ENCODE assay signal across 8 cellular contexts in genomic region chr12:55737581-55738112, GRCh38. TPM values are rescaled to one million over a fixed set of nuclear protein-coding genes. Genes with fewer than 3 reads are reported as not detected.
DNase-seq lines count a peak whose midpoint lies in the region; ATAC-seq and TF ChIP-seq lines count a peak whose summit lies in the region.

No MANE protein-coding gene starts in this region.

- no peaks in the 10 kb centered on the region for H3K36me3 ChIP-seq in SJCRH30

- H3K4me3 ChIP-seq in SJCRH30 (peak overlapping the region; percentile 57), fibroblast of the aortic adventitia (ENCODE audit: low read depth, low read length) (peak overlapping the region; percentile 73), retinal pigment epithelial cell (ENCODE audit: low read length) (peak overlapping the region; percentile 85)

- H3K27ac ChIP-seq in SJCRH30: peak overlapping the region; percentile 54

- H3K4me1 ChIP-seq in SJCRH30: peaks cover 10% of the 10 kb centered on the region; the same call in 1 of the 2 replicates

- DNase-seq in NCI-H748 (lab: John Stamatoyannopoulos, UW; ENCODE audit: unreplicated experiment) (peak; percentile 49), NCI-H748 treated with DMSO at 0.1 percent for 48 hours (lab: John Stamatoyannopoulos, UW) (no peak), SJCRH30 (peak in 1 of 2 experiments; percentile 33), fibroblast of the aortic adventitia (ENCODE audit: low read depth) (no peak), retinal pigment epithelial cell (ENCODE audit: low read depth) (no peak), HuH-7 (ENCODE audit: low spot score) (no peak)
- DNase-seq in activated CD8-positive, alpha-beta memory T cell treated with anti-CD3 and anti-CD28 coated beads, Interleukin-2, amount 50 U/mL, for 48 hours: no peak

- H3K27me3 ChIP-seq in SJCRH30: no peaks in the 10 kb centered on the region

- H3K9me3 ChIP-seq in SJCRH30 (replicated peaks): no peaks in the 10 kb centered on the region

- ATAC-seq in HG03108 (IDR thresholded peaks at IDR 0.05; ENCODE audit: unreplicated experiment): no peak

- TF ChIP-seq CTCF in fibroblast of the aortic adventitia (IDR thresholded peaks at IDR 0.05; ENCODE audit: insufficient read depth, low read length): no peak
- TF ChIP-seq CTCF in retinal pigment epithelial cell (conservative IDR thresholded peaks at IDR 0.05; ENCODE audit: low read depth, low read length): no peak

RNA-seq across cellular contexts. Expression of gene GDF11, which starts 5.3 kb away (rescaled TPM):
- total RNA-seq in SJCRH30 (2014; rRNA removed; shearing (Covaris generic)): 9.1 and 10.5 TPM in 2 replicates
- total RNA-seq in fibroblast of the aortic adventitia (ENCODE audit: low replicate concordance): 2.4 and 4.7 TPM in 2 replicates

RNA-seq across cellular contexts. Expression of gene CD63, which starts 8.8 kb away (rescaled TPM):
- total RNA-seq in SJCRH30 (2014; rRNA removed; shearing (Covaris generic)): 598 and 676 TPM in 2 replicates
- total RNA-seq in fibroblast of the aortic adventitia (ENCODE audit: low replicate concordance): 2,365 and 6,536 TPM in 2 replicates

RNA-seq across cellular contexts. Expression of gene RDH5, which starts 17.5 kb away (rescaled TPM):
- 2.0 and 2.5 TPM in 2 replicates for total RNA-seq in SJCRH30 (2014; rRNA removed; shearing (Covaris generic))
- 13.3 and 17.7 TPM in 2 replicates for total RNA-seq in fibroblast of the aortic adventitia (ENCODE audit: low replicate concordance)

RNA-seq across cellular contexts. Expression of gene BLOC1S1, which starts 21.8 kb away (rescaled TPM):
- total RNA-seq in SJCRH30 (2014; rRNA removed; shearing (Covaris generic)): 66.7 and 76.2 TPM in 2 replicates
- total RNA-seq in fibroblast of the aortic adventitia (ENCODE audit: low replicate concordance): 64.1 and 70.2 TPM in 2 replicates

RNA-seq across cellular contexts. Expression of gene ITGA7, which starts 29.9 kb away (rescaled TPM):
- 21.8 and 27.1 TPM in 2 replicates for total RNA-seq in SJCRH30 (2014; rRNA removed; shearing (Covaris generic))
- 13.9 and 37.6 TPM in 2 replicates for total RNA-seq in fibroblast of the aortic adventitia (ENCODE audit: low replicate concordance)
